In genomic region chr19:43747557-43748204, GRCh38 we compare ENCODE assay signal across 1 cellular context.
TF ChIP-seq lines count a peak whose summit lies in the region.

No MANE protein-coding gene starts in this region.

TF ChIP-seq in HEK293, 187 proteins besides CTCF, POLR2A, EP300 and RAD21:
- TF ChIP-seq ZNF266 (tag by site-specific recombination; IDR thresholded peaks at IDR 0.05; ENCODE audit: low read depth) (no peak), ZFP3 (tag by site-specific recombination; IDR thresholded peaks at IDR 0.05; ENCODE audit: low read depth) (no peak), ZSCAN23 (tag by site-specific recombination; IDR thresholded peaks at IDR 0.05) (no peak), OVOL3 (tag by site-specific recombination; IDR thresholded peaks at IDR 0.05) (no peak), ATF2 (tag by site-specific recombination; IDR thresholded peaks at IDR 0.05; ENCODE audit: low read depth) (no peak), INSM2 (tag by site-specific recombination; IDR thresholded peaks at IDR 0.05) (no peak), ZNF48 (tag by site-specific recombination; IDR thresholded peaks at IDR 0.05) (no peak), ZBTB20 (tag by site-specific recombination; IDR thresholded peaks at IDR 0.05) (no peak), ZBTB11 (tag by site-specific recombination; conservative IDR thresholded peaks at IDR 0.05; ENCODE audit: low read depth) (no peak), ZBTB10 (tag by site-specific recombination; IDR thresholded peaks at IDR 0.05) (no peak), HIC1 (tag by site-specific recombination; IDR thresholded peaks at IDR 0.05) (no peak), PRDM1 (tag by site-specific recombination; IDR thresholded peaks at IDR 0.05) (no peak), ZNF830 (tag by site-specific recombination; IDR thresholded peaks at IDR 0.05; ENCODE audit: low read depth) (no peak), ZBTB49 (tag by site-specific recombination; IDR thresholded peaks at IDR 0.05; ENCODE audit: low read depth) (no peak), ZSCAN30 (tag by site-specific recombination; IDR thresholded peaks at IDR 0.05) (no peak), ZNF132 (tag by site-specific recombination; IDR thresholded peaks at IDR 0.05; ENCODE audit: borderline replicate concordance) (no peak), ZBTB21 (tag by site-specific recombination; IDR thresholded peaks at IDR 0.05) (no peak)
